ENCODE assay signal across 25 cellular contexts in genomic region chr1:162363823-162364222, GRCh38. TPM values are rescaled to one million over a fixed set of nuclear protein-coding genes. Genes with fewer than 3 reads are reported as not detected.
DNase-seq lines count a peak whose midpoint lies in the region; ATAC-seq, FAIRE-seq and TF ChIP-seq lines count a peak whose summit lies in the region.
"Had no signal": no experiment of that assay in that cellular context is flagged by ENCODE, and none has a peak within 500 bp of the region (broad histone marks: within the 10 kb centered on the region; RNA-seq: fewer than 3 reads in every experiment).

No MANE protein-coding gene starts in this region.

- FAIRE-seq in HepG2 (lab: Jason Lieb, UNC) (no peak), K562 (lab: Jason Lieb, UNC) (no peak)
- FAIRE-seq: A549, GM12891, GM18507, H54 had no signal

- H3K27me3 ChIP-seq in liver (ENCODE audit: control insufficient read depth in 4 of 4, insufficient read depth in 4 of 4, low read length in 3 of 4) (no peaks in the 10 kb centered on the region), HepG2 (ENCODE audit: control insufficient read depth in 1 of 2, insufficient read depth in 2 of 2, low read length in 2 of 2) (no peaks in the 10 kb centered on the region), K562 (ENCODE audit: control insufficient read depth in 2 of 2, insufficient read depth in 2 of 2, low read length in 2 of 2) (no peaks in the 10 kb centered on the region), upper lobe of right lung (no peaks in the 10 kb centered on the region)

- no peak overlapping the region for H3K4me3 ChIP-seq in liver (ENCODE audit: low read depth in 1 of 3, low read length in 3 of 3)
- H3K4me3 ChIP-seq in HepG2 (replicated peaks in 1 of 3; ENCODE audit: insufficient read depth in 1 of 3, low read depth in 2 of 3, low read length in 3 of 3): no peak overlapping the region
- H3K4me3 ChIP-seq in K562: no peak overlapping the region
- H3K4me3 ChIP-seq in upper lobe of right lung: no peak overlapping the region
- H3K4me3 ChIP-seq: A549, HAP-1 had no signal

- TF ChIP-seq CTCF in liver (IDR thresholded peaks at IDR 0.05; ENCODE audit: low read depth, low read length, missing input control) (no peak), HepG2 (CRISPR knock-in tag; IDR thresholded peaks at IDR 0.05) (no peak), K562 (IDR thresholded peaks at IDR 0.05 in 2 of 3, conservative IDR thresholded peaks at IDR 0.05 in 1 of 3; ENCODE audit: insufficient read depth in 2 of 3, low read depth in 1 of 3, low read length in 3 of 3) (no peak), upper lobe of right lung (IDR thresholded peaks at IDR 0.05) (no peak)

- no peaks in the 10 kb centered on the region for H3K9me3 ChIP-seq in liver (ENCODE audit: control insufficient read depth in 4 of 4, low read length in 3 of 4)
- H3K9me3 ChIP-seq in HepG2 (ENCODE audit: low read length): no peaks in the 10 kb centered on the region
- no peaks in the 10 kb centered on the region for H3K9me3 ChIP-seq in K562 (replicated peaks; ENCODE audit: control insufficient read depth, insufficient read depth, low read depth, low read length)
- no peaks in the 10 kb centered on the region for H3K9me3 ChIP-seq in upper lobe of right lung
- H3K9me3 ChIP-seq: A549, HAP-1 had no signal

- CTCF ChIA-PET in HepG2 (lab: Yijun Ruan, JAX; ENCODE audit: low intra/inter-chr PET ratio, low total read pairs) (no interaction called here), K562 (lab: Yijun Ruan, JAX; ENCODE audit: low intra/inter-chr PET ratio) (no interaction called here)

- H3K4me1 ChIP-seq in liver (ENCODE audit: control insufficient read depth in 4 of 4, insufficient read depth in 4 of 4, low read length in 3 of 4) (peaks cover 16 to 48% (median 31%) of the 10 kb centered on the region in 4 donors), HepG2 (ENCODE audit: insufficient read depth, low read length) (no peaks in the 10 kb centered on the region), K562 (replicated peaks in 1 of 2; ENCODE audit: control insufficient read depth in 2 of 2, insufficient read depth in 2 of 2, low read length in 2 of 2) (peaks cover 13 to 14% of the 10 kb centered on the region in 2 experiments; a peak in 4 of 5 replicates), upper lobe of right lung (no peaks in the 10 kb centered on the region)
- H3K4me1 ChIP-seq: A549, HAP-1 had no signal

- no peak overlapping the region for H2AFZ ChIP-seq in HepG2 (ENCODE audit: low read length)
- no peak overlapping the region for H2AFZ ChIP-seq in K562 (ENCODE audit: low read depth, low read length)

- no peak overlapping the region for H3K9ac ChIP-seq in liver (ENCODE audit: low read depth in 1 of 2, low read length in 2 of 2)
- H3K9ac ChIP-seq in HepG2 (ENCODE audit: insufficient read depth, low read depth, low read length): no peak overlapping the region
- no peak overlapping the region for H3K9ac ChIP-seq in K562 (ENCODE audit: insufficient read depth in 1 of 2, low read depth in 2 of 2, low read length in 2 of 2)

- POLR2A ChIA-PET in HepG2 (lab: Yijun Ruan, JAX) (no interaction called here), K562 (lab: Yijun Ruan, JAX) (interaction anchor here (1.4 kb wide), 1 partner anchor 18 kb away, joined by 3 read pairs; the partner anchor contains the start of gene C1orf226)

- H4K20me1 ChIP-seq in HepG2 (ENCODE audit: insufficient read depth, low read length) (no peaks in the 10 kb centered on the region), K562 (replicated peaks; ENCODE audit: control insufficient read depth, insufficient read depth, low read length) (no peaks in the 10 kb centered on the region)

- TF ChIP-seq EP300 in HepG2 (IDR thresholded peaks at IDR 0.05; ENCODE audit: low read depth in 2 of 2, low read length in 2 of 2): no peak
- no peak for TF ChIP-seq EP300 in HepG2 (CRISPR knock-in tag; IDR thresholded peaks at IDR 0.05; ENCODE audit: borderline replicate concordance)
- no peak for TF ChIP-seq EP300 in K562 (IDR thresholded peaks at IDR 0.05; ENCODE audit: low read length)

- H3K9me1 ChIP-seq in K562 (ENCODE audit: control insufficient read depth, insufficient read depth, low read length): no peaks in the 10 kb centered on the region

- no TSS peak for BruUV-seq in HepG2 (replicated peaks; lab: Mats Ljungman, UMichigan)
- no TSS peak for BruUV-seq in K562 (replicated peaks; lab: Mats Ljungman, UMichigan)

- intact Hi-C loops in HepG2 (cut with micrococcal nuclease; ENCODE audit: unreplicated experiment) (no loop called here), K562 (cut with micrococcal nuclease) (no loop called here), upper lobe of right lung (cut with DNase I) (no loop called here)

- in situ Hi-C loops in HepG2 (cut with HindIII; ENCODE audit: extremely low pct_ligation_motif_present, low pct_unique_long_range_greater_than_20kb) (no loop called here), K562 (cut with MboI) (no loop called here)

- H3K79me2 ChIP-seq in HepG2 (ENCODE audit: insufficient read depth, low read length) (no peaks in the 10 kb centered on the region), K562 (ENCODE audit: control insufficient read depth, insufficient read depth, low read length) (no peaks in the 10 kb centered on the region)

- TF ChIP-seq POLR2A in HepG2 (IDR thresholded peaks at IDR 0.05; ENCODE audit: insufficient read depth in 1 of 2, low read depth in 2 of 2, low read length in 2 of 2) (no peak), K562 (conservative IDR thresholded peaks at IDR 0.05) (no peak)

- ATAC-seq in HepG2 (no peak), K562 (no peak), upper lobe of right lung (no peak)
- ATAC-seq: A549 had no signal

- no peak for DNase-seq in HepG2 (ENCODE audit: low spot score)
- no peak for DNase-seq in K562 (ENCODE audit: extremely low read depth in 1 of 4, low spot score in 3 of 4)
- peak; percentile 56 for DNase-seq in myocyte (ENCODE audit: low read depth)
- no peak for DNase-seq in upper lobe of right lung
- DNase-seq in SKM-1 (lab: John Stamatoyannopoulos, UW; ENCODE audit: unreplicated experiment): no peak
- no peak for DNase-seq in activated gamma-delta T cell treated with Interleukin-2 at 50 U/mL for 16 hours
- DNase-seq: 8988T; C1 segment of cervical spinal cord; Calu3; CD4-positive, alpha-beta memory T cell; COR-L47; DMS53; DMS79 treated with DMSO at 0.1 percent for 48 hours; GF-D8; GOT3; HFFc6 had no signal

- H3K27ac ChIP-seq in liver (ENCODE audit: low read depth in 1 of 2, low read length in 2 of 2) (no peak overlapping the region), HepG2 (ENCODE audit: extremely low read length, insufficient read depth, low read length) (no peak overlapping the region), K562 (ENCODE audit: extremely low read depth, low read depth, low read length) (no peak overlapping the region), upper lobe of right lung (no peak overlapping the region)
- H3K27ac ChIP-seq: A549 had no signal

- no peaks in the 10 kb centered on the region for H3K36me3 ChIP-seq in liver (ENCODE audit: control insufficient read depth in 4 of 4, insufficient read depth in 3 of 4, low read depth in 1 of 4, low read length in 3 of 4)
- H3K36me3 ChIP-seq in HepG2 (replicated peaks in 1 of 2; ENCODE audit: control insufficient read depth in 1 of 2, insufficient read depth in 2 of 2, low read length in 2 of 2): peaks cover 19 to 56% of the 10 kb centered on the region in 2 experiments
- H3K36me3 ChIP-seq in K562 (ENCODE audit: control insufficient read depth, insufficient read depth, low read length): no peaks in the 10 kb centered on the region
- H3K36me3 ChIP-seq in upper lobe of right lung: no peaks in the 10 kb centered on the region
- H3K36me3 ChIP-seq: HAP-1 had no signal

- H3K4me2 ChIP-seq in HepG2 (ENCODE audit: low read depth, low read length) (no peak overlapping the region), K562 (ENCODE audit: insufficient read depth, low read length) (no peak overlapping the region)
- H3K4me2 ChIP-seq: A549 had no signal

- TF ChIP-seq RAD21 in liver (IDR thresholded peaks at IDR 0.05): no peak
- no peak for TF ChIP-seq RAD21 in HepG2 (CRISPR knock-in tag; IDR thresholded peaks at IDR 0.05)
- no peak for TF ChIP-seq RAD21 in K562 (CRISPR knock-in tag; conservative IDR thresholded peaks at IDR 0.05 in 1 of 2, IDR thresholded peaks at IDR 0.05 in 1 of 2)

- WGBS in liver: 72% methylated on average over 3 of the region's 3 CpGs
- WGBS in HepG2 (ENCODE audit: low lambda C conversion rate): 100% methylated on average over 2 of the region's 3 CpGs
- 45% methylated on average over 3 of the region's 3 CpGs for WGBS in K562 (ENCODE audit: insufficient coverage, low coverage, missing lambda C conversion rate)

RNA-seq across cellular contexts. Expression of gene SPATA46, which starts 12.8 kb away (rescaled TPM):
- not detected for total RNA-seq in liver
- under 1 TPM; 0.06 to 0.17 TPM for polyA plus RNA-seq in liver
- total RNA-seq in HepG2 (2016; rRNA removed; fragmentation: Illumina TruSeq; extraction: Trizol): not detected in 2 replicates
- total RNA-seq in HepG2 (2016; cell fraction: cytosol; rRNA removed; fragmentation: Illumina TruSeq; extraction: Trizol; ENCODE audit: low read depth): not detected in 2 replicates
- not detected in 2 replicates for total RNA-seq in HepG2 (2016; cell fraction: insoluble cytoplasmic fraction; rRNA removed; fragmentation: Illumina TruSeq; extraction: Trizol)
- total RNA-seq in HepG2 (2016; cell fraction: membrane; rRNA removed; fragmentation: Illumina TruSeq; extraction: Trizol): not detected in 2 replicates
- total RNA-seq in HepG2 (2016; cell fraction: nucleus; rRNA removed; fragmentation: Illumina TruSeq; extraction: Trizol): not detected in 2 replicates
- polyA plus RNA-seq in HepG2 (2011; rRNA removed): not detected in 2 replicates
- not detected in 2 replicates for polyA plus RNA-seq in HepG2 (2011; cell fraction: cytosol; rRNA removed)
- polyA plus RNA-seq in HepG2 (2011; cell fraction: nucleus; rRNA removed): not detected in 2 replicates
- polyA plus RNA-seq in HepG2 (2012): 0.44 and 0.48 TPM in 2 replicates
- polyA plus RNA-seq in HepG2 (2016; cell fraction: cytosol; fragmentation: Illumina TruSeq; extraction: Trizol; ENCODE audit: low read depth): not detected in 2 replicates
- polyA plus RNA-seq in HepG2 (2016; cell fraction: insoluble cytoplasmic fraction; fragmentation: Illumina TruSeq; extraction: Trizol; ENCODE audit: low read depth): not detected in 2 replicates
- polyA plus RNA-seq in HepG2 (2016; cell fraction: membrane; fragmentation: Illumina TruSeq; extraction: Trizol; ENCODE audit: low read depth): not detected in 2 replicates
- polyA plus RNA-seq in HepG2 (2016; cell fraction: nucleus; fragmentation: Illumina TruSeq; extraction: Trizol; ENCODE audit: insufficient read depth, low read depth): not detected in 2 replicates
- not detected in 2 replicates for polyA minus RNA-seq in HepG2 (2011; rRNA and poly(A)+ RNA removed; ENCODE audit: low replicate concordance)
- polyA minus RNA-seq in HepG2 (2011; cell fraction: cytosol; rRNA and poly(A)+ RNA removed): not detected in 2 replicates
- not detected in 2 replicates for polyA minus RNA-seq in HepG2 (2011; cell fraction: nucleus; rRNA and poly(A)+ RNA removed)
- not detected in 2 replicates for total RNA-seq in K562 (2011; cell fraction: chromatin; rRNA removed; ENCODE audit: low replicate concordance)
- not detected in 2 replicates for total RNA-seq in K562 (2011; cell fraction: nucleolus; rRNA removed)
- not detected in 2 replicates for total RNA-seq in K562 (2011; cell fraction: nucleoplasm; rRNA removed)
- not detected in 2 replicates for total RNA-seq in K562 (2014; rRNA removed)
- not detected in 2 replicates for total RNA-seq in K562 (2014; rRNA removed; fragmentation: Illumina TruSeq; extraction: Trizol)
- total RNA-seq in K562 (2015; rRNA removed; fragmentation: Illumina TruSeq; extraction: Trizol): not detected in 2 replicates
- total RNA-seq in K562 (2021): not detected in 2 replicates
- 0.04 TPM in 2 replicates for polyA plus RNA-seq in K562 (2011; rRNA removed)
- 0.03 TPM in 1 of 2 replicates, not detected in the other for polyA plus RNA-seq in K562 (2011; cell fraction: cytosol; rRNA removed)
- 0.14 TPM in 1 of 2 replicates, not detected in the other for polyA plus RNA-seq in K562 (2011; cell fraction: nucleus; rRNA removed)
- 0.15 TPM in 1 of 2 replicates, not detected in the other for polyA plus RNA-seq in K562 (2012)
- not detected in 2 replicates for polyA plus RNA-seq in K562 (2014; fragmentation: Illumina TruSeq; extraction: Trizol)
- polyA plus RNA-seq in K562 (2014; fragmentation: Nextera tagmentation; extraction: Ambion mirVana): under 1 TPM in 1 of 2 experiments, not detected in 1; 0.11 TPM
- polyA plus RNA-seq in K562 (2014; rRNA removed): not detected in 2 replicates
- polyA minus RNA-seq in K562 (2011; rRNA and poly(A)+ RNA removed): not detected in 2 replicates
- not detected in 2 replicates for polyA minus RNA-seq in K562 (2011; cell fraction: cytosol; rRNA and poly(A)+ RNA removed)
- not detected in 2 replicates for polyA minus RNA-seq in K562 (2011; cell fraction: nucleus; rRNA and poly(A)+ RNA removed)
- total RNA-seq in myocyte: not detected in 2 replicates
- polyA plus RNA-seq in myocyte (2012): 0.25 TPM
- not detected for total RNA-seq in upper lobe of right lung
- total RNA-seq: Calu3; CD4-positive, alpha-beta memory T cell; Daoy; G401; HFFc6 had no signal
- polyA plus RNA-seq: A549; BJ; CD4-positive, alpha-beta memory T cell had no signal

RNA-seq across cellular contexts. Expression of gene C1orf226, which starts 17.7 kb away (rescaled TPM):
- 10 to 100 TPM in 1 of 2 donors, 1 to 10 TPM in 1; 2.2 to 25.2 TPM for total RNA-seq in liver
- polyA plus RNA-seq in liver: 10 to 100 TPM in 1 of 2 donors, 1 to 10 TPM in 1; 4.8 to 16.9 TPM
- 4.7 and 7.2 TPM in 2 replicates for total RNA-seq in HepG2 (2016; rRNA removed; fragmentation: Illumina TruSeq; extraction: Trizol)
- 1.0 and 1.4 TPM in 2 replicates for total RNA-seq in HepG2 (2016; cell fraction: cytosol; rRNA removed; fragmentation: Illumina TruSeq; extraction: Trizol; ENCODE audit: low read depth)
- total RNA-seq in HepG2 (2016; cell fraction: insoluble cytoplasmic fraction; rRNA removed; fragmentation: Illumina TruSeq; extraction: Trizol): 4.7 and 5.6 TPM in 2 replicates
- total RNA-seq in HepG2 (2016; cell fraction: membrane; rRNA removed; fragmentation: Illumina TruSeq; extraction: Trizol): 3.4 and 3.6 TPM in 2 replicates
- total RNA-seq in HepG2 (2016; cell fraction: nucleus; rRNA removed; fragmentation: Illumina TruSeq; extraction: Trizol): 9.3 and 11.2 TPM in 2 replicates
- 4.9 and 6.0 TPM in 2 replicates for polyA plus RNA-seq in HepG2 (2011; rRNA removed)
- 3.2 and 3.4 TPM in 2 replicates for polyA plus RNA-seq in HepG2 (2011; cell fraction: cytosol; rRNA removed)
- polyA plus RNA-seq in HepG2 (2011; cell fraction: nucleus; rRNA removed): 15.8 and 17.7 TPM in 2 replicates
- polyA plus RNA-seq in HepG2 (2012): 5.2 and 7.5 TPM in 2 replicates
- polyA plus RNA-seq in HepG2 (2016; cell fraction: cytosol; fragmentation: Illumina TruSeq; extraction: Trizol; ENCODE audit: low read depth): 0.59 and 0.76 TPM in 2 replicates
- polyA plus RNA-seq in HepG2 (2016; cell fraction: insoluble cytoplasmic fraction; fragmentation: Illumina TruSeq; extraction: Trizol; ENCODE audit: low read depth): 5.7 and 7.7 TPM in 2 replicates
- 1.3 and 1.9 TPM in 2 replicates for polyA plus RNA-seq in HepG2 (2016; cell fraction: membrane; fragmentation: Illumina TruSeq; extraction: Trizol; ENCODE audit: low read depth)
- 20.2 and 21.5 TPM in 2 replicates for polyA plus RNA-seq in HepG2 (2016; cell fraction: nucleus; fragmentation: Illumina TruSeq; extraction: Trizol; ENCODE audit: insufficient read depth, low read depth)
- polyA minus RNA-seq in HepG2 (2011; rRNA and poly(A)+ RNA removed; ENCODE audit: low replicate concordance): 12.6 and 14.6 TPM in 2 replicates
- polyA minus RNA-seq in HepG2 (2011; cell fraction: cytosol; rRNA and poly(A)+ RNA removed): 5.2 and 6.1 TPM in 2 replicates
- 10.2 and 14.7 TPM in 2 replicates for polyA minus RNA-seq in HepG2 (2011; cell fraction: nucleus; rRNA and poly(A)+ RNA removed)
- 1.0 and 2.1 TPM in 2 replicates for total RNA-seq in K562 (2011; cell fraction: chromatin; rRNA removed; ENCODE audit: low replicate concordance)
- total RNA-seq in K562 (2011; cell fraction: nucleolus; rRNA removed): 0.92 and 1.2 TPM in 2 replicates
- 1.6 and 1.9 TPM in 2 replicates for total RNA-seq in K562 (2011; cell fraction: nucleoplasm; rRNA removed)
- total RNA-seq in K562 (2014; rRNA removed): 0.36 and 0.37 TPM in 2 replicates
- 0.47 and 0.64 TPM in 2 replicates for total RNA-seq in K562 (2014; rRNA removed; fragmentation: Illumina TruSeq; extraction: Trizol)
- 0.33 and 0.53 TPM in 2 replicates for total RNA-seq in K562 (2015; rRNA removed; fragmentation: Illumina TruSeq; extraction: Trizol)
- 1.4 and 1.6 TPM in 2 replicates for total RNA-seq in K562 (2021)
- 0.81 and 1.4 TPM in 2 replicates for polyA plus RNA-seq in K562 (2011; rRNA removed)
- 0.97 and 1.4 TPM in 2 replicates for polyA plus RNA-seq in K562 (2011; cell fraction: cytosol; rRNA removed)
- 1.9 and 2.6 TPM in 2 replicates for polyA plus RNA-seq in K562 (2011; cell fraction: nucleus; rRNA removed)
- polyA plus RNA-seq in K562 (2012): 1.2 and 1.6 TPM in 2 replicates
- polyA plus RNA-seq in K562 (2014; fragmentation: Illumina TruSeq; extraction: Trizol): 1.2 and 1.3 TPM in 2 replicates
- polyA plus RNA-seq in K562 (2014; fragmentation: Nextera tagmentation; extraction: Ambion mirVana): under 1 TPM; 0.10 to 0.20 TPM
- polyA plus RNA-seq in K562 (2014; rRNA removed): 0.56 and 0.88 TPM in 2 replicates
- 0.70 and 1.4 TPM in 2 replicates for polyA minus RNA-seq in K562 (2011; rRNA and poly(A)+ RNA removed)
- 0.57 and 2.2 TPM in 2 replicates for polyA minus RNA-seq in K562 (2011; cell fraction: cytosol; rRNA and poly(A)+ RNA removed)
- 0.67 and 1.4 TPM in 2 replicates for polyA minus RNA-seq in K562 (2011; cell fraction: nucleus; rRNA and poly(A)+ RNA removed)
- total RNA-seq in myocyte: 1.0 and 1.8 TPM in 2 replicates
- 3.9 TPM for polyA plus RNA-seq in myocyte (2012)
- 7.1 TPM for total RNA-seq in upper lobe of right lung
- total RNA-seq: CD4-positive, alpha-beta memory T cell had no signal
- polyA plus RNA-seq: CD4-positive, alpha-beta memory T cell had no signal

RNA-seq across cellular contexts. Expression of gene SH2D1B, which starts 48.1 kb away (rescaled TPM):
- total RNA-seq in liver (under 1 TPM; 0.33 to 0.84 TPM), HepG2 (2016; rRNA removed; fragmentation: Illumina TruSeq; extraction: Trizol) (not detected in 2 replicates), K562 (2014; rRNA removed) (5.2 and 5.6 TPM in 2 replicates), K562 (2014; rRNA removed; fragmentation: Illumina TruSeq; extraction: Trizol) (9.7 and 10.8 TPM in 2 replicates), K562 (2015; rRNA removed; fragmentation: Illumina TruSeq; extraction: Trizol) (7.9 and 8.3 TPM in 2 replicates), K562 (2021) (5.4 and 6.3 TPM in 2 replicates), myocyte (not detected in 2 replicates), upper lobe of right lung (1.9 TPM)
- polyA plus RNA-seq in liver (under 1 TPM; 0.17 to 0.28 TPM), HepG2 (2011; rRNA removed) (not detected in 2 replicates), K562 (2011; rRNA removed) (4.8 and 5.7 TPM in 2 replicates), K562 (2014; fragmentation: Illumina TruSeq; extraction: Trizol) (13.4 and 14.1 TPM in 2 replicates), K562 (2014; fragmentation: Nextera tagmentation; extraction: Ambion mirVana) (10 to 100 TPM; 17.1 to 19.6 TPM), K562 (2014; rRNA removed) (7.2 and 12.3 TPM in 2 replicates)
- total RNA-seq in HepG2 (2016; cell fraction: cytosol; rRNA removed; fragmentation: Illumina TruSeq; extraction: Trizol; ENCODE audit: low read depth): not detected in 2 replicates
- not detected in 2 replicates for total RNA-seq in HepG2 (2016; cell fraction: insoluble cytoplasmic fraction; rRNA removed; fragmentation: Illumina TruSeq; extraction: Trizol)
- total RNA-seq in HepG2 (2016; cell fraction: membrane; rRNA removed; fragmentation: Illumina TruSeq; extraction: Trizol): not detected in 2 replicates
- not detected in 2 replicates for total RNA-seq in HepG2 (2016; cell fraction: nucleus; rRNA removed; fragmentation: Illumina TruSeq; extraction: Trizol)
- polyA plus RNA-seq in HepG2 (2011; cell fraction: cytosol; rRNA removed): not detected in 2 replicates
- not detected in 2 replicates for polyA plus RNA-seq in HepG2 (2011; cell fraction: nucleus; rRNA removed)
- polyA plus RNA-seq in HepG2 (2012): not detected in 2 replicates
- not detected in 2 replicates for polyA plus RNA-seq in HepG2 (2016; cell fraction: cytosol; fragmentation: Illumina TruSeq; extraction: Trizol; ENCODE audit: low read depth)
- not detected in 2 replicates for polyA plus RNA-seq in HepG2 (2016; cell fraction: insoluble cytoplasmic fraction; fragmentation: Illumina TruSeq; extraction: Trizol; ENCODE audit: low read depth)
- not detected in 2 replicates for polyA plus RNA-seq in HepG2 (2016; cell fraction: membrane; fragmentation: Illumina TruSeq; extraction: Trizol; ENCODE audit: low read depth)
- not detected in 2 replicates for polyA plus RNA-seq in HepG2 (2016; cell fraction: nucleus; fragmentation: Illumina TruSeq; extraction: Trizol; ENCODE audit: insufficient read depth, low read depth)
- 0.80 TPM in 1 of 2 replicates, not detected in the other for polyA minus RNA-seq in HepG2 (2011; rRNA and poly(A)+ RNA removed; ENCODE audit: low replicate concordance)
- polyA minus RNA-seq in HepG2 (2011; cell fraction: cytosol; rRNA and poly(A)+ RNA removed): not detected in 2 replicates
- polyA minus RNA-seq in HepG2 (2011; cell fraction: nucleus; rRNA and poly(A)+ RNA removed): not detected in 2 replicates
- 4.8 and 6.8 TPM in 2 replicates for total RNA-seq in K562 (2011; cell fraction: chromatin; rRNA removed; ENCODE audit: low replicate concordance)
- total RNA-seq in K562 (2011; cell fraction: nucleolus; rRNA removed): 2.2 and 2.8 TPM in 2 replicates
- 4.0 and 5.0 TPM in 2 replicates for total RNA-seq in K562 (2011; cell fraction: nucleoplasm; rRNA removed)
- polyA plus RNA-seq in K562 (2011; cell fraction: cytosol; rRNA removed): 3.3 and 5.0 TPM in 2 replicates
- 4.2 and 4.5 TPM in 2 replicates for polyA plus RNA-seq in K562 (2011; cell fraction: nucleus; rRNA removed)
- 3.6 and 9.5 TPM in 2 replicates for polyA plus RNA-seq in K562 (2012)
- polyA minus RNA-seq in K562 (2011; rRNA and poly(A)+ RNA removed): 3.4 and 4.4 TPM in 2 replicates
- polyA minus RNA-seq in K562 (2011; cell fraction: cytosol; rRNA and poly(A)+ RNA removed): 1.0 and 1.7 TPM in 2 replicates
- polyA minus RNA-seq in K562 (2011; cell fraction: nucleus; rRNA and poly(A)+ RNA removed): 1.3 and 2.6 TPM in 2 replicates
- polyA plus RNA-seq in myocyte (2012): not detected
- total RNA-seq: Calu3; CD4-positive, alpha-beta memory T cell; G401; HFFc6 had no signal
- polyA plus RNA-seq: BJ had no signal
